ENCODE assay signal across 8 cellular contexts in genomic region chr2:20015482-20016083, GRCh38. TPM values are rescaled to one million over a fixed set of nuclear protein-coding genes. Genes with fewer than 3 reads are reported as not detected.
DNase-seq lines count a peak whose midpoint lies in the region; ATAC-seq, FAIRE-seq and TF ChIP-seq lines count a peak whose summit lies in the region.

No MANE protein-coding gene starts in this region.

- H3K27ac Mint-ChIP-seq in activated T-cell treated with anti-CD3 and anti-CD28 coated beads, Interleukin-2, amount 50 U/mL, for 24 hours = no peak overlapping the region

- POLR2A ChIA-PET in AG04449 (lab: Yijun Ruan, JAX) = interaction anchor here (1.4 kb wide), 1 partner anchor 79 kb away, joined by 6 read pairs; no protein-coding TSS in a partner anchor

- no peak overlapping the region for H3K4me3 ChIP-seq in AG04449 (ENCODE audit: low read depth, low read length)
- H3K4me3 ChIP-seq in adipocyte (ENCODE audit: low read length) = no peak overlapping the region
- no peak overlapping the region for H3K4me3 ChIP-seq in right atrium auricular region
- no peak overlapping the region for H3K4me3 ChIP-seq in small intestine (ENCODE audit: low read depth in 1 of 2, low read length in 2 of 2)

- H3K27ac ChIP-seq in right atrium auricular region = no peak overlapping the region
- no peak overlapping the region for H3K27ac ChIP-seq in small intestine (ENCODE audit: low read depth in 1 of 2, low read length in 1 of 2)

- CTCF ChIA-PET in AG04449 (lab: Yijun Ruan, JAX) = interaction anchor here (0.6 to 6.7 kb wide), 55 partner anchors 8 to 1578 kb away, joined by 3 to 349 read pairs (median 6); partner anchors contain the start of genes LAPTM4A and WDR35

- no peak overlapping the region for H3K4me3 Mint-ChIP-seq in activated T-cell treated with anti-CD3 and anti-CD28 coated beads, Interleukin-2, amount 50 U/mL, for 24 hours

- H3K36me3 ChIP-seq in adipocyte (ENCODE audit: control insufficient read depth, insufficient read depth, low read length, severe bottlenecking) = no peaks in the 10 kb centered on the region
- H3K36me3 ChIP-seq in right atrium auricular region = no peaks in the 10 kb centered on the region
- no peaks in the 10 kb centered on the region for H3K36me3 ChIP-seq in small intestine (ENCODE audit: control insufficient read depth in 2 of 2, insufficient read depth in 2 of 2, low read length in 2 of 2)

- H3K4me1 ChIP-seq in adipocyte (ENCODE audit: control insufficient read depth, insufficient read depth, low read length) (peaks cover 8% of the 10 kb centered on the region), right atrium auricular region (peaks cover 0 to 5% of the 10 kb centered on the region in 2 donors), small intestine (ENCODE audit: control insufficient read depth in 2 of 2, insufficient read depth in 1 of 2, low read depth in 1 of 2, low read length in 1 of 2) (no peaks in the 10 kb centered on the region)

- DNase-seq in AG04449 (ENCODE audit: low read depth, low spot score) = no peak
- peak; percentile 24 for DNase-seq in GM12891 (ENCODE audit: insufficient read length, low spot score)
- DNase-seq in NCI-H2029 treated with DMSO at 0.1 percent for 48 hours (lab: John Stamatoyannopoulos, UW) = peak; percentile 4
- peak; percentile 86 for DNase-seq in adipocyte (ENCODE audit: low read depth)
- DNase-seq in right atrium auricular region (ENCODE audit: low spot score) = no peak
- peak; percentile 66 for DNase-seq in small intestine
- no peak for DNase-seq in activated T-cell treated with anti-CD3 and anti-CD28 coated beads, Interleukin-2, amount 50 U/mL, for 24 hours

- H3K36me3 Mint-ChIP-seq in activated T-cell treated with anti-CD3 and anti-CD28 coated beads, Interleukin-2, amount 50 U/mL, for 24 hours (ENCODE audit: low read depth) = peaks cover 2% of the 10 kb centered on the region

- FAIRE-seq in GM12891 (lab: Jason Lieb, UNC) = peak; percentile 47
- no peak for FAIRE-seq in small intestine (lab: Jason Lieb, UNC)

- peaks cover 4% of the 10 kb centered on the region for H3K9me3 ChIP-seq in adipocyte (ENCODE audit: control insufficient read depth, low read length)
- no peaks in the 10 kb centered on the region for H3K9me3 ChIP-seq in right atrium auricular region
- H3K9me3 ChIP-seq in small intestine (ENCODE audit: control insufficient read depth, low read depth) = no peaks in the 10 kb centered on the region

- H3K9me3 Mint-ChIP-seq in activated T-cell treated with anti-CD3 and anti-CD28 coated beads, Interleukin-2, amount 50 U/mL, for 24 hours = peaks cover 17% of the 10 kb centered on the region

- H3K4me1 Mint-ChIP-seq in activated T-cell treated with anti-CD3 and anti-CD28 coated beads, Interleukin-2, amount 50 U/mL, for 24 hours (ENCODE audit: low read depth) = peaks cover 8% of the 10 kb centered on the region

- TF ChIP-seq POLR2A in GM12891 (IDR thresholded peaks at IDR 0.05; ENCODE audit: low read depth, low read length) = no peak

- H3K9ac ChIP-seq in adipocyte (ENCODE audit: low read length) = no peak overlapping the region

- H3K27me3 Mint-ChIP-seq in activated T-cell treated with anti-CD3 and anti-CD28 coated beads, Interleukin-2, amount 50 U/mL, for 24 hours = peaks cover 36% of the 10 kb centered on the region

- H3K27me3 ChIP-seq in adipocyte (replicated peaks; ENCODE audit: control insufficient read depth, insufficient read depth, low read length) (peaks cover 6% of the 10 kb centered on the region), right atrium auricular region (peaks cover 0 to 3% of the 10 kb centered on the region in 2 donors), small intestine (ENCODE audit: control insufficient read depth in 2 of 2, insufficient read depth in 2 of 2, low read length in 2 of 2) (peaks cover 0 to 7% of the 10 kb centered on the region in 2 donors)

- peak; percentile 20 for TF ChIP-seq CTCF in AG04449 (IDR thresholded peaks at IDR 0.05; ENCODE audit: insufficient read depth, low read length, missing control alignments)
- peak; percentile 40 to 80 for TF ChIP-seq CTCF in right atrium auricular region (IDR thresholded peaks at IDR 0.05)

- WGBS in small intestine, 3 donors = 8 to 13% (median 9%) methylated on average over 2 of the region's 2 CpGs

- ATAC-seq in HG03520 (IDR thresholded peaks at IDR 0.05; ENCODE audit: unreplicated experiment) = no peak

TF ChIP-seq in GM12891, 5 proteins besides CTCF, POLR2A, EP300 and RAD21:
- TF ChIP-seq TAF1 (IDR thresholded peaks at IDR 0.05; ENCODE audit: low read depth, low read length) (no peak), POU2F2 (IDR thresholded peaks at IDR 0.05; ENCODE audit: low read depth, low read length) (no peak), SPI1 (IDR thresholded peaks at IDR 0.05; ENCODE audit: low read depth, low read length) (no peak), POLR2AphosphoS5 (IDR thresholded peaks at IDR 0.05; ENCODE audit: low read depth, low read length) (no peak), PAX5 (IDR thresholded peaks at IDR 0.05; ENCODE audit: insufficient read depth, low read length, severe bottlenecking) (no peak)

RNA-seq across cellular contexts. Expression of gene MATN3, which starts 3.1 kb away (rescaled TPM):
- polyA plus RNA-seq in GM12891 (2012; ENCODE audit: low read depth, missing spikeins) = not detected
- total RNA-seq in right atrium auricular region = not detected
- polyA plus RNA-seq in small intestine = under 1 TPM in 1 of 3 donors, not detected in 2; 0.25 TPM

RNA-seq across cellular contexts. Expression of gene WDR35, which starts 25.7 kb away (rescaled TPM):
- 3.1 TPM for polyA plus RNA-seq in GM12891 (2012; ENCODE audit: low read depth, missing spikeins)
- total RNA-seq in right atrium auricular region = 1 to 10 TPM; 4.1 to 5.0 TPM
- 1 to 10 TPM in 1 of 3 donors, under 1 TPM in 2; 0.45 to 2.0 (median 0.54) TPM for polyA plus RNA-seq in small intestine

RNA-seq across cellular contexts. Expression of gene LAPTM4A, which starts 35.8 kb away (rescaled TPM):
- polyA plus RNA-seq in GM12891 (2012; ENCODE audit: low read depth, missing spikeins) = 38.9 TPM
- total RNA-seq in right atrium auricular region = 100 to 1,000 TPM; 145 TPM
- 100 to 1,000 TPM in 1 of 3 donors, 10 to 100 TPM in 2; 47.6 to 231 (median 82.4) TPM for polyA plus RNA-seq in small intestine

Comparison
In these comparisons a context has a peak if more than half of its experiments do, and no peak if none do; other contexts are left out.
1. DNase-seq: peak in GM12891 (single experiment), NCI-H2029 treated with DMSO at 0.1 percent for 48 hours (single experiment), adipocyte (single experiment) and small intestine (single experiment); none in AG04449 (single experiment), right atrium auricular region (single experiment) and activated T-cell treated with anti-CD3 and anti-CD28 coated beads, Interleukin-2, amount 50 U/mL, for 24 hours (single experiment).